9 cellular contexts compared by ENCODE assay signal in genomic region chr5:170861855-170862766, GRCh38. TPM values are rescaled to one million over a fixed set of nuclear protein-coding genes. Genes with fewer than 3 reads are reported as not detected.
DNase-seq lines count a peak whose midpoint lies in the region; ATAC-seq and TF ChIP-seq lines count a peak whose summit lies in the region.
"Had no signal": no experiment of that assay in that cellular context is flagged by ENCODE, and none has a peak within 500 bp of the region (broad histone marks: within the 10 kb centered on the region; RNA-seq: fewer than 3 reads in every experiment).

RANBP17 (plus strand) TSS chr5:170862018.

- ATAC-seq in naive thymus-derived CD4-positive, alpha-beta T cell, result peak; percentile 69
- ATAC-seq in HG03354 (IDR thresholded peaks at IDR 0.05; ENCODE audit: poor library complexity, severe bottlenecking, unreplicated experiment), result no peak

- peaks cover 0 to 5% of the 10 kb centered on the region in 2 donors for H3K27me3 ChIP-seq in naive thymus-derived CD4-positive, alpha-beta T cell (ENCODE audit: control insufficient read depth in 2 of 2, insufficient read depth in 2 of 2, low read length in 2 of 2)

- H3K9me3 ChIP-seq in naive thymus-derived CD4-positive, alpha-beta T cell (ENCODE audit: control insufficient read depth in 2 of 3, low read length in 3 of 3), result peaks cover 0 to 22% (median 0%) of the 10 kb centered on the region in 3 experiments

- peak; percentile 68 for DNase-seq in COR-L47 (lab: John Stamatoyannopoulos, UW)
- peak; percentile 81 for DNase-seq in T1000 (lab: John Stamatoyannopoulos, UW)
- DNase-seq in fibroblast of the aortic adventitia (ENCODE audit: low read depth), result peak; percentile 16
- no peak for DNase-seq in naive thymus-derived CD4-positive, alpha-beta T cell
- no peak for DNase-seq in stimulated activated naive CD4-positive, alpha-beta T cell (lab: John Stamatoyannopoulos, UW)
- no peak for DNase-seq in RPMI8226

- no peak within 1 kb of the TSS for H3K27ac ChIP-seq in naive thymus-derived CD4-positive, alpha-beta T cell (ENCODE audit: low read depth, low read length)

- peak within 1 kb of the TSS; percentile 60 for H3K4me3 ChIP-seq in fibroblast of the aortic adventitia (ENCODE audit: low read depth, low read length)
- H3K4me3 ChIP-seq in naive thymus-derived CD4-positive, alpha-beta T cell (ENCODE audit: low read length), result no peak within 1 kb of the TSS

- TF ChIP-seq RAD21 in Ishikawa (IDR thresholded peaks at IDR 0.05; ENCODE audit: low read depth), result no peak; the same call in 1 of the 2 replicates

- H3K9me3 Mint-ChIP-seq in naive thymus-derived CD4-positive, alpha-beta T cell, result peaks cover 12 to 66% (median 28%) of the 10 kb centered on the region in 11 donors

- peak within 1 kb of the TSS in 1 of 9 donors; percentile 28 for H3K27ac Mint-ChIP-seq in naive thymus-derived CD4-positive, alpha-beta T cell
- H3K27ac Mint-ChIP-seq: memory B cell had no signal

- CTCF ChIA-PET in naive thymus-derived CD4-positive, alpha-beta T cell (lab: Charles Lee), result no interaction called here

- peaks cover 15 to 32% (median 28%) of the 10 kb centered on the region in 5 donors for H3K36me3 Mint-ChIP-seq in naive thymus-derived CD4-positive, alpha-beta T cell

- POLR2A ChIA-PET in naive thymus-derived CD4-positive, alpha-beta T cell (lab: Charles Lee), result no interaction called here

- intact Hi-C loops in naive thymus-derived CD4-positive, alpha-beta T cell (cut with micrococcal nuclease), result no loop called here

- peak within 1 kb of the TSS in 8 of 10 donors; percentile 4 to 79 (median 50) for H3K4me3 Mint-ChIP-seq in naive thymus-derived CD4-positive, alpha-beta T cell
- H3K4me3 Mint-ChIP-seq: memory B cell had no signal

- no peak for TF ChIP-seq CTCF in fibroblast of the aortic adventitia (IDR thresholded peaks at IDR 0.05; ENCODE audit: insufficient read depth, low read length)

- TF ChIP-seq EP300 in Ishikawa (IDR thresholded peaks at IDR 0.05; ENCODE audit: borderline replicate concordance), result no peak

- peaks cover 2 to 17% (median 10%) of the 10 kb centered on the region in 7 donors for H3K4me1 Mint-ChIP-seq in naive thymus-derived CD4-positive, alpha-beta T cell
- H3K4me1 Mint-ChIP-seq: memory B cell had no signal

- H3K4me1 ChIP-seq in naive thymus-derived CD4-positive, alpha-beta T cell (ENCODE audit: control insufficient read depth in 2 of 2, insufficient read depth in 2 of 2, low read length in 2 of 2), result no peaks in the 10 kb centered on the region

- peaks cover 30 to 62% (median 50%) of the 10 kb centered on the region in 5 donors for H3K27me3 Mint-ChIP-seq in naive thymus-derived CD4-positive, alpha-beta T cell

- H3K36me3 ChIP-seq in naive thymus-derived CD4-positive, alpha-beta T cell (ENCODE audit: control insufficient read depth in 2 of 3, insufficient read depth in 3 of 3, low read length in 3 of 3), result no peaks in the 10 kb centered on the region

TF ChIP-seq in Ishikawa, 13 proteins besides CTCF, POLR2A, EP300 and RAD21:
- TF ChIP-seq TEAD4 (IDR thresholded peaks at IDR 0.05) (no peak), YY1 (IDR thresholded peaks at IDR 0.05; ENCODE audit: low read depth) (peak; percentile 91), CEBPB (IDR thresholded peaks at IDR 0.05) (no peak), TAF1 (IDR thresholded peaks at IDR 0.05; ENCODE audit: low read depth) (peak; percentile 89), TCF12 (IDR thresholded peaks at IDR 0.05; ENCODE audit: low read depth) (peak; percentile 15; the same call in 1 of the 2 replicates), REST (IDR thresholded peaks at IDR 0.05; ENCODE audit: low read depth) (no peak), MAX (IDR thresholded peaks at IDR 0.05) (peak; percentile 66)

RNA-seq across cellular contexts. Expression of gene RANBP17, which starts in this region (rescaled TPM):
- total RNA-seq in fibroblast of the aortic adventitia (ENCODE audit: low replicate concordance), result 10.6 and 15.2 TPM in 2 replicates
- 1 to 10 TPM in 1 of 5 experiments, not detected in 4; 3.0 TPM for total RNA-seq in naive thymus-derived CD4-positive, alpha-beta T cell
- polyA plus RNA-seq in naive thymus-derived CD4-positive, alpha-beta T cell, result not detected

Comparison
In these comparisons a context has a peak if more than half of its experiments do, and no peak if none do; other contexts are left out.
1. DNase-seq: peak in COR-L47 (single experiment), T1000 (single experiment) and fibroblast of the aortic adventitia (single experiment); none in naive thymus-derived CD4-positive, alpha-beta T cell (0 of 9), stimulated activated naive CD4-positive, alpha-beta T cell (0 of 6) and RPMI8226 (single experiment).